1 cellular context compared by ENCODE assay signal in the genomic region with DNA sequence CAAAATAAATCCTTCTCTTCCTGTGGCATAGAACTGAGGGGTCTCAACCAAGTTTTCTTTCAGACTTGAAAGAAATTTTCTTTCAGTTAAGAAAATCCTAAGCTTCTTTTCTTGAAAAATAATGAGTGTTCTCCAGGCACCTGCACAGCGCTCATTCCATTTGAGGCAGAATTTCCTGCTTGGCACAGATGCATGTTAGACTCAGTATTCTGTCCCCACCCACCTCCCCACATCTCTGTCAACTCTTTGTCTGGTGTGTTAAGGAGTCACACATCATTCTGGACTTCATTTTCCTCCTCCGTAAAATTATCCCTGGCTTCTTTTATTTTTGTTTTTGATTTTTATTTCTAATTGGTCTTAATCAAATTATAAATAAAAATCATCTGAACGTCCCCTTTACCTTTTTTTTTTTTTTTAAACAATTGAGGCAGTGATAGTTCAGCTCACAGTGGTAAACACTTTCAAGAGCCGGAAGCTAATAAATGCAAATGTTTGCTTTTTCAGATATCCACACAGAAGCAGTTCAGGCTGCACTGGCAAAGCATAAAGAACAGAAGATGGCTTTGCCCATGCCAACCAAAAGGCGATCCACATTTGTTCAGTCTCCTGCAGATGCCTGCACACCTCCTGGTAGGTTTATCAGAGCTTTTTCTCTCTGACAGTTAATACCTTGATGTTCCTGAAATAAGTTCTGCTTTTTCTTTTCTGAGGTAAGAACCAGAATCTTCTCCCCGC.
TF ChIP-seq lines count a peak whose summit lies in the region.

No MANE protein-coding gene starts in this region.

TF ChIP-seq in GM12878, 131 proteins besides CTCF, POLR2A, EP300 and RAD21 (continued from another document):
- TF ChIP-seq NFXL1 (IDR thresholded peaks at IDR 0.05; ENCODE audit: borderline replicate concordance), result no peak
- no peak for TF ChIP-seq NFYA (IDR thresholded peaks at IDR 0.05; ENCODE audit: borderline replicate concordance, low read depth, low read length)
- TF ChIP-seq, protein P1, sequence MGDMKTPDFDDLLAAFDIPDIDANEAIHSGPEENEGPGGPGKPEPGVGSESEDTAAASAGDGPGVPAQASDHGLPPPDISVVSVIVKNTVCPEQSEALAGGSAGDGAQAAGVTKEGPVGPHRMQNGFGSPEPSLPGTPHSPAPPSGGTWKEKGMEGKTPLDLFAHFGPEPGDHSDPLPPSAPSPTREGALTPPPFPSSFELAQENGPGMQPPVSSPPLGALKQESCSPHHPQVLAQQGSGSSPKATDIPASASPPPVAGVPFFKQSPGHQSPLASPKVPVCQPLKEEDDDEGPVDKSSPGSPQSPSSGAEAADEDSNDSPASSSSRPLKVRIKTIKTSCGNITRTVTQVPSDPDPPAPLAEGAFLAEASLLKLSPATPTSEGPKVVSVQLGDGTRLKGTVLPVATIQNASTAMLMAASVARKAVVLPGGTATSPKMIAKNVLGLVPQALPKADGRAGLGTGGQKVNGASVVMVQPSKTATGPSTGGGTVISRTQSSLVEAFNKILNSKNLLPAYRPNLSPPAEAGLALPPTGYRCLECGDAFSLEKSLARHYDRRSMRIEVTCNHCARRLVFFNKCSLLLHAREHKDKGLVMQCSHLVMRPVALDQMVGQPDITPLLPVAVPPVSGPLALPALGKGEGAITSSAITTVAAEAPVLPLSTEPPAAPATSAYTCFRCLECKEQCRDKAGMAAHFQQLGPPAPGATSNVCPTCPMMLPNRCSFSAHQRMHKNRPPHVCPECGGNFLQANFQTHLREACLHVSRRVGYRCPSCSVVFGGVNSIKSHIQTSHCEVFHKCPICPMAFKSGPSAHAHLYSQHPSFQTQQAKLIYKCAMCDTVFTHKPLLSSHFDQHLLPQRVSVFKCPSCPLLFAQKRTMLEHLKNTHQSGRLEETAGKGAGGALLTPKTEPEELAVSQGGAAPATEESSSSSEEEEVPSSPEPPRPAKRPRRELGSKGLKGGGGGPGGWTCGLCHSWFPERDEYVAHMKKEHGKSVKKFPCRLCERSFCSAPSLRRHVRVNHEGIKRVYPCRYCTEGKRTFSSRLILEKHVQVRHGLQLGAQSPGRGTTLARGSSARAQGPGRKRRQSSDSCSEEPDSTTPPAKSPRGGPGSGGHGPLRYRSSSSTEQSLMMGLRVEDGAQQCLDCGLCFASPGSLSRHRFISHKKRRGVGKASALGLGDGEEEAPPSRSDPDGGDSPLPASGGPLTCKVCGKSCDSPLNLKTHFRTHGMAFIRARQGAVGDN (IDR thresholded peaks at IDR 0.05), result no peak
